8 cellular contexts compared by ENCODE assay signal in genomic region chrX:16946361-16946964, GRCh38. TPM values are rescaled to one million over a fixed set of nuclear protein-coding genes. Genes with fewer than 3 reads are reported as not detected.
A peak's percentile ranks its signal among the peaks of the same experiment; 100 is the strongest.
DNase-seq lines count a peak whose midpoint lies in the region; ATAC-seq lines count a peak whose summit lies in the region.

Gene REPS2, plus strand, starts transcription at chrX:16946658. Its CDS starts 204 bp downstream, at chrX:16946862.

- peak within 1 kb of the TSS; percentile 65 for H3K9ac ChIP-seq in mucosa of stomach (ENCODE audit: low read length)

- H3K36me3 ChIP-seq in esophagus (ENCODE audit: control insufficient read depth in 2 of 2, insufficient read depth in 2 of 2, low read length in 1 of 2) (no peaks in the 10 kb centered on the region), mucosa of stomach (ENCODE audit: control insufficient read depth, insufficient read depth, low read length) (no peaks in the 10 kb centered on the region)

- H3K9me3 ChIP-seq in esophagus (ENCODE audit: control insufficient read depth in 2 of 2, insufficient read depth in 1 of 2, low read depth in 1 of 2, low read length in 1 of 2) (no peaks in the 10 kb centered on the region), mucosa of stomach (ENCODE audit: control insufficient read depth, low read length) (no peaks in the 10 kb centered on the region)

- H3K36me3 Mint-ChIP-seq in activated T-cell treated with anti-CD3 and anti-CD28 coated beads, Interleukin-2, amount 50 U/mL, for 24 hours (ENCODE audit: low read depth), result no peaks in the 10 kb centered on the region

- no peak within 1 kb of the TSS for H3K27ac Mint-ChIP-seq in activated T-cell treated with anti-CD3 and anti-CD28 coated beads, Interleukin-2, amount 50 U/mL, for 24 hours

- 1 to 25% methylated on average over 25 to 71 of the region's 71 CpGs for WGBS in esophagus, 2 donors

- peak; percentile 97 for ATAC-seq in GM21423 (IDR thresholded peaks at IDR 0.05; ENCODE audit: unreplicated experiment)

- peak within 1 kb of the TSS; percentile 73 for H3K4me3 Mint-ChIP-seq in activated T-cell treated with anti-CD3 and anti-CD28 coated beads, Interleukin-2, amount 50 U/mL, for 24 hours

- H3K27me3 ChIP-seq in esophagus (ENCODE audit: control insufficient read depth in 1 of 2, insufficient read depth in 2 of 2, low read length in 2 of 2) (peaks cover 0 to 3% of the 10 kb centered on the region in 2 donors), mucosa of stomach (ENCODE audit: control insufficient read depth, insufficient read depth, low read length) (no peaks in the 10 kb centered on the region)

- H3K4me3 ChIP-seq in esophagus (ENCODE audit: low read depth in 1 of 2, low read length in 2 of 2), result peak within 1 kb of the TSS; percentile 46 to 50
- H3K4me3 ChIP-seq in mucosa of stomach (ENCODE audit: low read length), result no peak within 1 kb of the TSS

- no peaks in the 10 kb centered on the region for H3K4me1 ChIP-seq in esophagus (ENCODE audit: control insufficient read depth in 2 of 2, insufficient read depth in 2 of 2, low read length in 1 of 2)
- H3K4me1 ChIP-seq in mucosa of stomach (ENCODE audit: control insufficient read depth, insufficient read depth, low read length), result peaks cover 5% of the 10 kb centered on the region

- peaks cover 63% of the 10 kb centered on the region for H3K27me3 Mint-ChIP-seq in activated T-cell treated with anti-CD3 and anti-CD28 coated beads, Interleukin-2, amount 50 U/mL, for 24 hours

- DNase-seq in COLO829 (ENCODE audit: low spot score) (peak; percentile 48), HUDEP-2 (lab: John Stamatoyannopoulos, UW; ENCODE audit: unreplicated experiment in 76 of 76) (peak in 70 of 76 experiments; percentile 0 to 79 (median 58)), OCI-M1 (lab: John Stamatoyannopoulos, UW) (peak; percentile 75)
- DNase-seq in activated T-cell treated with anti-CD3 and anti-CD28 coated beads, Interleukin-2, amount 50 U/mL, for 24 hours, result peak; percentile 79
- peak; percentile 36 to 50 for DNase-seq in stimulated activated CD8-positive, alpha-beta memory T cell treated with anti-CD3 and anti-CD28 coated beads, Interleukin-4, amount 100 ng/mL, for 4 hours (ENCODE audit: low read depth in 2 of 2, low spot score in 1 of 2)

- H3K4me1 Mint-ChIP-seq in activated T-cell treated with anti-CD3 and anti-CD28 coated beads, Interleukin-2, amount 50 U/mL, for 24 hours (ENCODE audit: low read depth), result peaks cover 2% of the 10 kb centered on the region

- no peak within 1 kb of the TSS for H3K27ac ChIP-seq in esophagus (ENCODE audit: low read depth in 2 of 2, low read length in 1 of 2)

- H3K9me3 Mint-ChIP-seq in activated T-cell treated with anti-CD3 and anti-CD28 coated beads, Interleukin-2, amount 50 U/mL, for 24 hours, result peaks cover 3% of the 10 kb centered on the region

RNA-seq across cellular contexts. Expression of gene REPS2, which starts in this region (rescaled TPM):
- 1 to 10 TPM in 1 of 2 donors, under 1 TPM in 1; 0.51 to 1.3 TPM for polyA plus RNA-seq in esophagus
